Comparison of ENCODE assay signal across 19 cellular contexts in genomic region chr6:161503570-161503969, GRCh38.
DNase-seq lines count a peak whose midpoint lies in the region; ATAC-seq and TF ChIP-seq lines count a peak whose summit lies in the region.
"Had no signal": no experiment of that assay in that cellular context is flagged by ENCODE, and none has a peak within 500 bp of the region (broad histone marks: within the 10 kb centered on the region; RNA-seq: fewer than 3 reads in every experiment).

No MANE protein-coding gene starts in this region.

- DNase-seq in mesendoderm (peak; percentile 52), renal cortical epithelial cell (ENCODE audit: low read depth) (peak; percentile 4), dorsolateral prefrontal cortex (no peak), CD1c-positive myeloid dendritic cell (ENCODE audit: extremely low spot score) (no peak), GM23338 (ENCODE audit: low spot score) (no peak)
- no peak for DNase-seq in NK-92 treated with Interleukin-12 subunit alpha and Interleukin-12 subunit beta, amount 100 ng/mL, for 24 hours (lab: John Stamatoyannopoulos, UW)
- DNase-seq: 8988T; ACHN; BE2C; C1 segment of cervical spinal cord; Caco-2; Calu3; CD4-positive, alpha-beta T cell; CD8-positive, alpha-beta T cell; DMS79 treated with DMSO at 0.1 percent for 48 hours; GF-D8 had no signal

- H3K23ac ChIP-seq in mesendoderm (ENCODE audit: low read length) = no peak overlapping the region

- WGBS in mesendoderm (ENCODE audit: extremely low coverage, insufficient coverage, low lambda C conversion rate) = no CpG with 5 or more reads among the region's 4 CpGs

- H3K27me3 ChIP-seq in mesendoderm (ENCODE audit: insufficient read depth, low read length, poor library complexity) = no peaks in the 10 kb centered on the region
- H3K27me3 ChIP-seq in neural cell (ENCODE audit: insufficient read depth, low read depth, low read length) = no peaks in the 10 kb centered on the region
- no peaks in the 10 kb centered on the region for H3K27me3 ChIP-seq in dorsolateral prefrontal cortex
- H3K27me3 ChIP-seq in GM23338 (ENCODE audit: insufficient read depth) = no peaks in the 10 kb centered on the region
- H3K27me3 ChIP-seq: BE2C, BLaER1 had no signal

- H3K9me2 ChIP-seq in neural cell (ENCODE audit: insufficient read depth, low read length) = no peaks in the 10 kb centered on the region
- H3K9me2 ChIP-seq in GM23338 (ENCODE audit: insufficient read depth) = no peaks in the 10 kb centered on the region

- no peaks in the 10 kb centered on the region for H4K20me1 ChIP-seq in neural cell (ENCODE audit: insufficient read depth)
- no peaks in the 10 kb centered on the region for H4K20me1 ChIP-seq in GM23338 (replicated peaks; ENCODE audit: insufficient read depth)
- H4K20me1 ChIP-seq: BLaER1 had no signal

- no peaks in the 10 kb centered on the region for H3K36me3 Mint-ChIP-seq in GM23338 (ENCODE audit: low read depth)
- H3K36me3 Mint-ChIP-seq: CD14-positive monocyte; CD8-positive, alpha-beta T cell had no signal

- no peaks in the 10 kb centered on the region for H3K9me3 Mint-ChIP-seq in GM23338

- no peaks in the 10 kb centered on the region for H3K9me3 ChIP-seq in neural cell (ENCODE audit: low read length)
- H3K9me3 ChIP-seq: BE2C, BLaER1, Caco-2 had no signal

- no peak overlapping the region for H3K27ac ChIP-seq in mesendoderm (ENCODE audit: low read depth, low read length)
- no peak overlapping the region for H3K27ac ChIP-seq in neural cell (ENCODE audit: low read length)
- H3K27ac ChIP-seq in dorsolateral prefrontal cortex = no peak overlapping the region
- H3K27ac ChIP-seq in GM23338 (ENCODE audit: low read depth) = no peak overlapping the region
- H3K27ac ChIP-seq: BLaER1 had no signal

- no peaks in the 10 kb centered on the region for H3F3A ChIP-seq in neural cell (ENCODE audit: insufficient read depth, low read length, poor library complexity, severe bottlenecking)
- H3F3A ChIP-seq in GM23338 (replicated peaks; ENCODE audit: low read depth) = no peaks in the 10 kb centered on the region

- H3K36me3 ChIP-seq in mesendoderm (ENCODE audit: control insufficient read depth, insufficient read depth, low read length) (no peaks in the 10 kb centered on the region), neural cell (ENCODE audit: insufficient read depth, low read length) (no peaks in the 10 kb centered on the region), GM23338 (ENCODE audit: insufficient read depth) (no peaks in the 10 kb centered on the region)
- H3K36me3 ChIP-seq: BE2C, BLaER1 had no signal

- H3K27me3 Mint-ChIP-seq in GM23338 (ENCODE audit: insufficient read depth, low read depth, poor library complexity) = peaks cover 3% of the 10 kb centered on the region
- H3K27me3 Mint-ChIP-seq: CD4-positive, alpha-beta T cell had no signal

- no peak overlapping the region for H2AK5ac ChIP-seq in mesendoderm (ENCODE audit: low read length)

- peak; percentile 17 for TF ChIP-seq EP300 in neural cell (conservative IDR thresholded peaks at IDR 0.05; ENCODE audit: poor library complexity, severe bottlenecking)

- H3K4me1 ChIP-seq in mesendoderm (ENCODE audit: control insufficient read depth, low read depth, low read length) (no peaks in the 10 kb centered on the region), GM23338 (ENCODE audit: insufficient read depth) (no peaks in the 10 kb centered on the region)
- H3K4me1 ChIP-seq: BE2C, BLaER1, Caco-2 had no signal

- TF ChIP-seq CTCF in neural cell (IDR thresholded peaks at IDR 0.05; ENCODE audit: poor library complexity, severe bottlenecking) (no peak), dorsolateral prefrontal cortex (IDR thresholded peaks at IDR 0.05 in 54 of 56, conservative IDR thresholded peaks at IDR 0.05 in 2 of 56; ENCODE audit: low read depth in 1 of 56, partially characterized antibody in 56 of 56) (no peak), GM23338 (conservative IDR thresholded peaks at IDR 0.05; ENCODE audit: low read depth in 2 of 2) (no peak)

- H2BK15ac ChIP-seq in mesendoderm (replicated peaks; ENCODE audit: low read depth) = no peak overlapping the region

- no peak overlapping the region for H3K56ac ChIP-seq in mesendoderm (ENCODE audit: low read length)

- no peaks in the 10 kb centered on the region; the same call in 2 of the 3 replicates for H3K4me1 Mint-ChIP-seq in GM23338
- H3K4me1 Mint-ChIP-seq: CD14-positive monocyte had no signal

- H3K4me2 ChIP-seq in mesendoderm (ENCODE audit: low read length) = no peak overlapping the region
- no peak overlapping the region for H3K4me2 ChIP-seq in neural cell (ENCODE audit: low read length)
- H3K4me2 ChIP-seq in GM23338 = no peak overlapping the region
- H3K4me2 ChIP-seq: BLaER1 had no signal

- no peak overlapping the region for H2BK5ac ChIP-seq in mesendoderm (ENCODE audit: low read length)

- H3K18ac ChIP-seq in mesendoderm (ENCODE audit: low read length) = no peak overlapping the region

- H4K5ac ChIP-seq in mesendoderm (ENCODE audit: low read length) = no peak overlapping the region

- H3K4ac ChIP-seq in mesendoderm (ENCODE audit: low read depth, low read length) = no peak overlapping the region

- H2AFZ ChIP-seq in neural cell (ENCODE audit: low read depth, low read length) (no peak overlapping the region), GM23338 (no peak overlapping the region)

- H3K4me3 Mint-ChIP-seq in GM23338 = no peak overlapping the region
- H3K4me3 Mint-ChIP-seq: CD14-positive monocyte; CD4-positive, alpha-beta T cell; CD8-positive, alpha-beta T cell had no signal

- intact Hi-C loops in dorsolateral prefrontal cortex (cut with DNase I) = no loop called here

- H3K9ac ChIP-seq in mesendoderm (ENCODE audit: low read length) = no peak overlapping the region
- no peak overlapping the region for H3K9ac ChIP-seq in neural cell (ENCODE audit: low read length)
- H3K9ac ChIP-seq: BLaER1 had no signal

- no peak overlapping the region for H2BK120ac ChIP-seq in mesendoderm (ENCODE audit: low read depth, low read length)

- H3K27ac Mint-ChIP-seq in GM23338 = no peak overlapping the region
- H3K27ac Mint-ChIP-seq: CD14-positive monocyte; CD4-positive, alpha-beta T cell; CD8-positive, alpha-beta T cell had no signal

- no peaks in the 10 kb centered on the region for H3K79me1 ChIP-seq in mesendoderm (ENCODE audit: low read length)

- H3K4me3 ChIP-seq in mesendoderm (ENCODE audit: low read length) = no peak overlapping the region
- H3K4me3 ChIP-seq in neural cell (ENCODE audit: low read length) = no peak overlapping the region
- no peak overlapping the region for H3K4me3 ChIP-seq in dorsolateral prefrontal cortex
- H3K4me3 ChIP-seq in GM23338 = no peak overlapping the region
- H3K4me3 ChIP-seq: BLaER1 had no signal

- H3K79me2 ChIP-seq in mesendoderm (ENCODE audit: control insufficient read depth, insufficient read depth, low read length) (no peaks in the 10 kb centered on the region), neural cell (replicated peaks; ENCODE audit: insufficient read depth, low read length) (no peaks in the 10 kb centered on the region), GM23338 (replicated peaks; ENCODE audit: insufficient read depth) (no peaks in the 10 kb centered on the region)

- no peak overlapping the region for H4K8ac ChIP-seq in mesendoderm (ENCODE audit: low read depth, low read length)

- no peak for ATAC-seq in GM23338
- ATAC-seq: CD8-positive, alpha-beta T cell had no signal

- TF ChIP-seq RAD21 in neural cell (conservative IDR thresholded peaks at IDR 0.05) = no peak

TF ChIP-seq in neural cell, 6 proteins besides CTCF, POLR2A, EP300 and RAD21:
- TF ChIP-seq SMC3 (conservative IDR thresholded peaks at IDR 0.05; ENCODE audit: poor library complexity) (no peak), MXI1 (conservative IDR thresholded peaks at IDR 0.05; ENCODE audit: poor library complexity, severe bottlenecking) (no peak), POLR2AphosphoS5 (IDR thresholded peaks at IDR 0.05) (peak; percentile 17)

TF ChIP-seq in GM23338, 12 proteins besides CTCF, POLR2A, EP300 and RAD21:
- TF ChIP-seq ZNF331 (CRISPR knock-in tag; IDR thresholded peaks at IDR 0.05; ENCODE audit: low read depth) (no peak), NANOG (IDR thresholded peaks at IDR 0.05; ENCODE audit: borderline replicate concordance) (no peak), JUNB (IDR thresholded peaks at IDR 0.05; ENCODE audit: unreplicated experiment) (no peak), POLR2AphosphoS5 (IDR thresholded peaks at IDR 0.05; ENCODE audit: low read depth) (no peak), ETS1 (IDR thresholded peaks at IDR 0.05) (no peak), EZH2phosphoT487 (IDR thresholded peaks at IDR 0.05; ENCODE audit: unreplicated experiment) (no peak), STAT1 (IDR thresholded peaks at IDR 0.05; ENCODE audit: unreplicated experiment) (no peak), EZH2 (IDR thresholded peaks at IDR 0.05; ENCODE audit: low read depth, unreplicated experiment) (no peak)
TF ChIP-seq in GM23338: peak in this region for 0.

Comparison
In these comparisons a context has a peak if more than half of its experiments do, and no peak if none do; other contexts are left out.
1. DNase-seq: peak in mesendoderm (single experiment) and renal cortical epithelial cell (single experiment); none in NK-92 treated with Interleukin-12 subunit alpha and Interleukin-12 subunit beta, amount 100 ng/mL, for 24 hours (single experiment), dorsolateral prefrontal cortex (0 of 10), CD1c-positive myeloid dendritic cell (single experiment) and GM23338 (single experiment).